In the genomic region with DNA sequence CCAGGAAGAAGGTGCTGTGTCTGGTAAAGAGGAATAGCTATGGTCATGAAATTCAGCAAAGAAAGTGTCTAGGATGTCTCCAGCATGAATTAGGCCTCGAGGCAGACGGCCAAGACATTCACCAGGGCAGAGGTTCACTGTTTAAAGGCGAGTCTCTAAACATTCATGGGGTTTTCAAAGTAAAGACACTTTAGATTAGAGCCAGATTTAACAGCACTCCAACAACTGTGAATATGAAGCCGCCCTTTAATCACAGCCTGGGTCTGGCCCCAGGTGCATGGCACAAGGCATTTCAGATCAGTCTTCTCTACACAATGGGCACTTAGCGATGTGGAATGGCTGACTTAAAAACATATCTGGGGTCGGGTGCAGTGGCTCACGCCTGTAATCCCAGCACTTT, we compare ENCODE assay signal across 16 cellular contexts.
DNase-seq lines count a peak whose midpoint lies in the region; ATAC-seq and TF ChIP-seq lines count a peak whose summit lies in the region.
"Had no signal": no experiment of that assay in that cellular context is flagged by ENCODE, and none has a peak within 500 bp of the region (broad histone marks: within the 10 kb centered on the region; RNA-seq: fewer than 3 reads in every experiment).

No MANE protein-coding gene starts in this region.

- WGBS in transverse colon (ENCODE audit: low coverage in 1 of 2), 2 donors: 58% methylated on average over 7 of the region's 7 CpGs; no CpG with 5 or more reads in 1 of the 2 donors

- H3K27ac ChIP-seq in transverse colon: peak overlapping the region in 3 of 4 donors; percentile 8 to 36 (median 13)
- H3K27ac ChIP-seq: BLaER1, KMS-11, PC-9 had no signal

- no peaks in the 10 kb centered on the region for H3K9me3 Mint-ChIP-seq in T-cell

- intact Hi-C loops in transverse colon (cut with DNase I; ENCODE audit: low total_unique reads): no loop called here

- H3K4me3 ChIP-seq in astrocyte of the spinal cord (ENCODE audit: low read depth, low read length) (no peak overlapping the region), transverse colon (no peak overlapping the region)
- H3K4me3 ChIP-seq: BLaER1, PC-9 had no signal

- peak; percentile 17 for DNase-seq in NCI-H2227 (lab: John Stamatoyannopoulos, UW; ENCODE audit: unreplicated experiment)
- DNase-seq in NCI-H2227 treated with DMSO at 0.1 percent for 48 hours (lab: John Stamatoyannopoulos, UW): no peak
- peak; percentile 33 for DNase-seq in astrocyte of the spinal cord (ENCODE audit: low read depth, low spot score)
- no peak for DNase-seq in left lobe of liver (ENCODE audit: low spot score)
- DNase-seq in transverse colon: peak; percentile 41
- DNase-seq in SHP77 (lab: John Stamatoyannopoulos, UW): no peak
- no peak for DNase-seq in C1 segment of cervical spinal cord (lab: John Stamatoyannopoulos, UW)
- DNase-seq in T-cell: no peak
- DNase-seq: GOT3, MM.1S, NCI-H1105, NCI-H187, NCI-H446 treated with DMSO at 0.1 percent for 48 hours had no signal

- H3K27me3 Mint-ChIP-seq in T-cell: no peaks in the 10 kb centered on the region

- no peaks in the 10 kb centered on the region for H3K27me3 ChIP-seq in transverse colon
- H3K27me3 ChIP-seq: BLaER1 had no signal

- ATAC-seq in left lobe of liver: peak; percentile 30
- no peak for ATAC-seq in T-cell (replicated peaks in 1 of 4)

- H3K4me3 Mint-ChIP-seq in T-cell: no peak overlapping the region

- TF ChIP-seq POLR2A in transverse colon (IDR thresholded peaks at IDR 0.05): no peak

- peaks cover 0 to 27% (median 18%) of the 10 kb centered on the region in 4 donors for H3K4me1 ChIP-seq in transverse colon

- peaks cover 48% of the 10 kb centered on the region for H3K36me3 Mint-ChIP-seq in T-cell

- in situ Hi-C loops in astrocyte of the spinal cord (cut with HindIII; ENCODE audit: low sequenced_read_pairs) (no loop called here), transverse colon (cut with MboI; ENCODE audit: low pct_ligation_motif_present in 1 of 4, low pct_unique_long_range_greater_than_20kb in 1 of 4, low sequenced_read_pairs in 3 of 4) (no loop called here)

- peaks cover 47 to 60% (median 51%) of the 10 kb centered on the region in 3 donors for H3K4me1 Mint-ChIP-seq in T-cell

- H3K9me3 ChIP-seq in transverse colon: no peaks in the 10 kb centered on the region
- H3K9me3 ChIP-seq: BLaER1 had no signal

- CTCF ChIA-PET in T-cell (lab: Charles Lee): no interaction called here

- no peak for TF ChIP-seq EP300 in transverse colon (IDR thresholded peaks at IDR 0.05; ENCODE audit: low read depth)

- no peaks in the 10 kb centered on the region for H3K36me3 ChIP-seq in transverse colon

- TF ChIP-seq CTCF in astrocyte of the spinal cord (IDR thresholded peaks at IDR 0.05; ENCODE audit: low read depth, low read length) (no peak), transverse colon (IDR thresholded peaks at IDR 0.05) (no peak)

- POLR2A ChIA-PET in T-cell (lab: Charles Lee): no interaction called here

- peak overlapping the region in 1 of 2 donors; percentile 66 for H3K27ac Mint-ChIP-seq in T-cell

Comparison
In these comparisons a context has a peak if more than half of its experiments do, and no peak if none do; other contexts are left out.
1. DNase-seq: peak in NCI-H2227 (single experiment), astrocyte of the spinal cord (single experiment) and transverse colon (single experiment); none in NCI-H2227 treated with DMSO at 0.1 percent for 48 hours (single experiment), left lobe of liver (single experiment), SHP77 (0 of 2), C1 segment of cervical spinal cord (0 of 14) and T-cell (0 of 34).